ENCODE assay signal across 13 cellular contexts in genomic region chr7:95865716-95866371, GRCh38.
DNase-seq lines count a peak whose midpoint lies in the region; ATAC-seq lines count a peak whose summit lies in the region.
"Had no signal": no experiment of that assay in that cellular context is flagged by ENCODE, and none has a peak within 500 bp of the region (broad histone marks: within the 10 kb centered on the region; RNA-seq: fewer than 3 reads in every experiment).

No MANE protein-coding gene starts in this region.

- H3K4me3 ChIP-seq in adipocyte (ENCODE audit: low read length), result no peak overlapping the region
- H3K4me3 ChIP-seq: thoracic aorta had no signal

- H3K27me3 ChIP-seq in adipocyte (replicated peaks; ENCODE audit: control insufficient read depth, insufficient read depth, low read length), result no peaks in the 10 kb centered on the region

- H3K4me1 Mint-ChIP-seq in activated T-helper 1 cell treated with anti-CD3 and anti-CD28 coated beads, Interleukin-12 subunit alpha, Interleukin-12 subunit beta, Interleukin-2, Interleukin-4 antibody, amounts not matched to agents 30 ng/mL and 10 ng/mL and 1 ng/mL, durations not matched to agents 14 hours and 24 hours and 36 hours (ENCODE audit: low read depth), result no peaks in the 10 kb centered on the region
- H3K4me1 Mint-ChIP-seq in naive thymus-derived CD8-positive, alpha-beta T cell, result no peaks in the 10 kb centered on the region

- intact Hi-C loops in activated T-helper 1 cell treated with anti-CD3 and anti-CD28 coated beads, Interleukin-12 subunit alpha, Interleukin-12 subunit beta, Interleukin-2, Interleukin-4 antibody, amounts not matched to agents 30 ng/mL and 10 ng/mL and 1 ng/mL, durations not matched to agents 14 hours and 24 hours and 36 hours (cut with micrococcal nuclease), result no loop called here

- POLR2A ChIA-PET in naive thymus-derived CD8-positive, alpha-beta T cell (lab: Charles Lee), result no interaction called here

- no peaks in the 10 kb centered on the region for H3K27me3 Mint-ChIP-seq in activated T-helper 1 cell treated with anti-CD3 and anti-CD28 coated beads, Interleukin-12 subunit alpha, Interleukin-12 subunit beta, Interleukin-2, Interleukin-4 antibody, amounts not matched to agents 30 ng/mL and 10 ng/mL and 1 ng/mL, durations not matched to agents 14 hours and 24 hours and 36 hours (ENCODE audit: insufficient read depth)
- H3K27me3 Mint-ChIP-seq in naive thymus-derived CD8-positive, alpha-beta T cell, result peaks cover 0 to 18% (median 7%) of the 10 kb centered on the region in 5 donors

- no peak overlapping the region for H3K4me3 Mint-ChIP-seq in activated T-helper 1 cell treated with anti-CD3 and anti-CD28 coated beads, Interleukin-12 subunit alpha, Interleukin-12 subunit beta, Interleukin-2, Interleukin-4 antibody, amounts not matched to agents 30 ng/mL and 10 ng/mL and 1 ng/mL, durations not matched to agents 14 hours and 24 hours and 36 hours
- no peak overlapping the region for H3K4me3 Mint-ChIP-seq in naive thymus-derived CD8-positive, alpha-beta T cell

- no peaks in the 10 kb centered on the region for H3K9me3 Mint-ChIP-seq in activated T-helper 1 cell treated with anti-CD3 and anti-CD28 coated beads, Interleukin-12 subunit alpha, Interleukin-12 subunit beta, Interleukin-2, Interleukin-4 antibody, amounts not matched to agents 30 ng/mL and 10 ng/mL and 1 ng/mL, durations not matched to agents 14 hours and 24 hours and 36 hours
- H3K9me3 Mint-ChIP-seq in naive thymus-derived CD8-positive, alpha-beta T cell, result peaks cover 0 to under 1% (median 0%) of the 10 kb centered on the region in 9 donors

- no peaks in the 10 kb centered on the region for H3K9me3 ChIP-seq in adipocyte (ENCODE audit: control insufficient read depth, low read length)
- H3K9me3 ChIP-seq: thoracic aorta had no signal

- ATAC-seq in naive thymus-derived CD8-positive, alpha-beta T cell, result no peak
- ATAC-seq in GM18870 (IDR thresholded peaks at IDR 0.05; ENCODE audit: unreplicated experiment), result no peak
- ATAC-seq: esophagus mucosa had no signal

- H3K36me3 ChIP-seq in adipocyte (ENCODE audit: control insufficient read depth, insufficient read depth, low read length, severe bottlenecking), result no peaks in the 10 kb centered on the region
- H3K36me3 ChIP-seq: thoracic aorta had no signal

- peaks cover 26% of the 10 kb centered on the region for H3K4me1 ChIP-seq in adipocyte (ENCODE audit: control insufficient read depth, insufficient read depth, low read length)

- H3K36me3 Mint-ChIP-seq in activated T-helper 1 cell treated with anti-CD3 and anti-CD28 coated beads, Interleukin-12 subunit alpha, Interleukin-12 subunit beta, Interleukin-2, Interleukin-4 antibody, amounts not matched to agents 30 ng/mL and 10 ng/mL and 1 ng/mL, durations not matched to agents 14 hours and 24 hours and 36 hours (ENCODE audit: low read depth), result no peaks in the 10 kb centered on the region
- no peaks in the 10 kb centered on the region for H3K36me3 Mint-ChIP-seq in naive thymus-derived CD8-positive, alpha-beta T cell

- no peak overlapping the region for H3K27ac Mint-ChIP-seq in activated T-helper 1 cell treated with anti-CD3 and anti-CD28 coated beads, Interleukin-12 subunit alpha, Interleukin-12 subunit beta, Interleukin-2, Interleukin-4 antibody, amounts not matched to agents 30 ng/mL and 10 ng/mL and 1 ng/mL, durations not matched to agents 14 hours and 24 hours and 36 hours
- H3K27ac Mint-ChIP-seq in naive thymus-derived CD8-positive, alpha-beta T cell, result no peak overlapping the region

- DNase-seq in DMS53 (lab: John Stamatoyannopoulos, UW) (peak; percentile 89), M059J (ENCODE audit: low read depth) (peak; percentile 59), adipocyte (ENCODE audit: low read depth) (peak; percentile 22), lung microvascular endothelial cell (ENCODE audit: low read depth in 2 of 2) (peak; percentile 9 to 50), DMS153 treated with DMSO at 0.1 percent for 48 hours (lab: John Stamatoyannopoulos, UW; ENCODE audit: unreplicated experiment) (no peak)
- DNase-seq in activated T-helper 1 cell treated with anti-CD3 and anti-CD28 coated beads, Interleukin-12 subunit alpha, Interleukin-12 subunit beta, Interleukin-2, Interleukin-4 antibody, amounts not matched to agents 30 ng/mL and 10 ng/mL and 1 ng/mL, durations not matched to agents 14 hours and 24 hours and 36 hours (ENCODE audit: low spot score), result no peak
- DNase-seq in naive thymus-derived CD8-positive, alpha-beta T cell, result no peak
- DNase-seq: activated naive CD4-positive, alpha-beta T cell treated with anti-CD3 and anti-CD28 coated beads, Interleukin-2, amount 50 U/mL, for 16 hours; NCI-H187 treated with DMSO at 0.1 percent for 48 hours; stimulated activated CD4-positive, alpha-beta T cell treated with anti-CD3 and anti-CD28 coated beads, Interleukin-2, amount 100 ng/mL, for 48 hours had no signal

- H3K9ac ChIP-seq in adipocyte (ENCODE audit: low read length), result no peak overlapping the region

Comparison
In these comparisons a context has a peak if more than half of its experiments do, and no peak if none do; other contexts are left out.
1. DNase-seq: peak in DMS53 (single experiment), M059J (single experiment), adipocyte (single experiment) and lung microvascular endothelial cell (2 of 2); none in DMS153 treated with DMSO at 0.1 percent for 48 hours (single experiment), activated T-helper 1 cell treated with anti-CD3 and anti-CD28 coated beads, Interleukin-12 subunit alpha, Interleukin-12 subunit beta, Interleukin-2, Interleukin-4 antibody, amounts not matched to agents 30 ng/mL and 10 ng/mL and 1 ng/mL, durations not matched to agents 14 hours and 24 hours and 36 hours (single experiment) and naive thymus-derived CD8-positive, alpha-beta T cell (0 of 10).